ENCODE assay signal across 19 cellular contexts in genomic region chr19:3979289-3979673, GRCh38. TPM values are rescaled to one million over a fixed set of nuclear protein-coding genes. Genes with fewer than 3 reads are reported as not detected.
DNase-seq lines count a peak whose midpoint lies in the region; ATAC-seq, FAIRE-seq and TF ChIP-seq lines count a peak whose summit lies in the region.
"Had no signal": no experiment of that assay in that cellular context is flagged by ENCODE, and none has a peak within 500 bp of the region (broad histone marks: within the 10 kb centered on the region; RNA-seq: fewer than 3 reads in every experiment).

No MANE protein-coding gene starts in this region.

- no peak overlapping the region for H3K4me2 ChIP-seq in H1 (ENCODE audit: insufficient read depth in 1 of 2, low read depth in 2 of 2, low read length in 2 of 2)

- H3K14ac ChIP-seq in H1 (ENCODE audit: insufficient read length): no peak overlapping the region

- H4K5ac ChIP-seq in H1 (ENCODE audit: insufficient read length, low read depth, low read length): no peak overlapping the region

- no peak; a peak in 1 of 3 replicates for TF ChIP-seq POLR2A in H1 (IDR thresholded peaks at IDR 0.05; ENCODE audit: control extremely low read depth in 1 of 2, low read depth in 2 of 2, low read length in 2 of 2)

- TF ChIP-seq RAD21 in H1 (IDR thresholded peaks at IDR 0.05 in 1 of 2, conservative IDR thresholded peaks at IDR 0.05 in 1 of 2; ENCODE audit: low read depth in 2 of 2, low read length in 2 of 2): no peak

- no peak for FAIRE-seq in H1 (lab: Jason Lieb, UNC)
- no peak for FAIRE-seq in small intestine (lab: Jason Lieb, UNC)

- no peak overlapping the region for H3K27ac ChIP-seq in H1 (ENCODE audit: low read depth, low read length)
- no peak overlapping the region for H3K27ac ChIP-seq in small intestine (ENCODE audit: low read depth in 1 of 2, low read length in 1 of 2)

- H3K4me3 ChIP-seq in H1 (ENCODE audit: extremely low read depth in 1 of 4, insufficient read depth in 2 of 4, low read depth in 3 of 4, low read length in 4 of 4): no peak overlapping the region
- no peak overlapping the region for H3K4me3 ChIP-seq in small intestine (ENCODE audit: low read depth in 1 of 2, low read length in 2 of 2)

- WGBS in H1 (ENCODE audit: extremely low coverage in 1 of 2, insufficient coverage in 1 of 2, insufficient read length in 1 of 2, insufficient replicate concordance in 2 of 2, low coverage in 1 of 2, low lambda C conversion rate in 2 of 2, missing lambda C conversion rate in 1 of 2), 2 experiments: 94% methylated on average over 17 of the region's 18 CpGs; no CpG with 5 or more reads in 1 of the 2 experiments
- 94 to 96% (median 94%) methylated on average over 18 of the region's 18 CpGs for WGBS in small intestine, 3 donors

- no peaks in the 10 kb centered on the region for H3K27me3 Mint-ChIP-seq in activated B cell treated with CpG ODN at 0.5 μM for 24 hours
- H3K27me3 Mint-ChIP-seq: dendritic cell treated with granulocyte-macrophage colony-stimulating factor and Interleukin-4, amounts not matched to agents 40 ng/mL and 50 ng/mL, for 4 days had no signal

- peak overlapping the region; percentile 35 for H3K27ac Mint-ChIP-seq in activated B cell treated with CpG ODN at 0.5 μM for 24 hours
- H3K27ac Mint-ChIP-seq in stimulated activated effector memory CD8-positive, alpha-beta T cell treated with anti-CD3 and anti-CD28 coated beads, Interleukin-12 subunit alpha, Interleukin-12 subunit beta, amount 100 ng/mL, for 72 hours: peak overlapping the region; percentile 99
- H3K27ac Mint-ChIP-seq: dendritic cell treated with granulocyte-macrophage colony-stimulating factor and Interleukin-4, amounts not matched to agents 40 ng/mL and 50 ng/mL, for 4 days had no signal

- H2BK15ac ChIP-seq in H1 (ENCODE audit: low read length): no peak overlapping the region

- ATAC-seq in activated B cell treated with CpG ODN at 0.5 μM for 24 hours (ENCODE audit: low read depth): no peak
- no peak for ATAC-seq in stimulated activated effector memory CD8-positive, alpha-beta T cell treated with anti-CD3 and anti-CD28 coated beads, Interleukin-12 subunit alpha, Interleukin-12 subunit beta, amount 100 ng/mL, for 72 hours
- no peak for ATAC-seq in GM21717 (IDR thresholded peaks at IDR 0.05; ENCODE audit: unreplicated experiment)
- ATAC-seq: left colon had no signal

- H3K27me3 ChIP-seq in H1 (replicated peaks in 1 of 4; ENCODE audit: control insufficient read depth in 3 of 4, extremely low read depth in 1 of 4, insufficient read depth in 3 of 4, low read length in 3 of 4) (no peaks in the 10 kb centered on the region), small intestine (ENCODE audit: control insufficient read depth in 2 of 2, insufficient read depth in 2 of 2, low read length in 2 of 2) (no peaks in the 10 kb centered on the region)

- H3K36me3 Mint-ChIP-seq in activated B cell treated with CpG ODN at 0.5 μM for 24 hours (ENCODE audit: low read depth): peaks cover 89% of the 10 kb centered on the region
- peaks cover 97% of the 10 kb centered on the region for H3K36me3 Mint-ChIP-seq in stimulated activated effector memory CD8-positive, alpha-beta T cell treated with anti-CD3 and anti-CD28 coated beads, Interleukin-12 subunit alpha, Interleukin-12 subunit beta, amount 100 ng/mL, for 72 hours

- H2AK5ac ChIP-seq in H1 (ENCODE audit: low read depth, low read length): no peak overlapping the region

- H3K4me3 Mint-ChIP-seq in activated B cell treated with CpG ODN at 0.5 μM for 24 hours: no peak overlapping the region
- no peak overlapping the region for H3K4me3 Mint-ChIP-seq in stimulated activated effector memory CD8-positive, alpha-beta T cell treated with anti-CD3 and anti-CD28 coated beads, Interleukin-12 subunit alpha, Interleukin-12 subunit beta, amount 100 ng/mL, for 72 hours
- H3K4me3 Mint-ChIP-seq: dendritic cell treated with granulocyte-macrophage colony-stimulating factor and Interleukin-4, amounts not matched to agents 40 ng/mL and 50 ng/mL, for 4 days had no signal

- H3K18ac ChIP-seq in H1 (ENCODE audit: extremely low read depth, low read length): no peak overlapping the region

- intact Hi-C loops in activated B cell treated with CpG ODN at 0.5 μM for 24 hours (cut with micrococcal nuclease): no loop called here

- H3K4me1 ChIP-seq in H1 (replicated peaks in 1 of 4; ENCODE audit: control insufficient read depth in 3 of 4, insufficient read depth in 4 of 4, low read length in 3 of 4): peaks cover 0 to 13% (median 8%) of the 10 kb centered on the region in 4 experiments; a peak in 6 of 7 replicates
- no peaks in the 10 kb centered on the region for H3K4me1 ChIP-seq in small intestine (ENCODE audit: control insufficient read depth in 2 of 2, insufficient read depth in 1 of 2, low read depth in 1 of 2, low read length in 1 of 2)

- no peak overlapping the region for H2BK20ac ChIP-seq in H1 (ENCODE audit: low read length)

- peaks cover 5% of the 10 kb centered on the region for H3K23me2 ChIP-seq in H1 (ENCODE audit: low read depth, low read length)

- DNase-seq in activated T-cell treated with anti-CD3 and anti-CD28 coated beads, Interleukin-2, amount 50 U/mL, for 1 hour: peak; percentile 24
- DNase-seq in activated T-cell treated with anti-CD3 and anti-CD28 coated beads for 4 hours (no peak), activated B cell treated with CpG ODN at 0.5 μM for 24 hours (no peak), H1 (ENCODE audit: low read depth in 1 of 2, low spot score in 2 of 2) (peak in 1 of 2 experiments; percentile 49), NCI-H226 (no peak), small intestine (no peak)
- peak in 1 of 2 donors; percentile 48 for DNase-seq in stimulated activated effector memory CD8-positive, alpha-beta T cell treated with anti-CD3 and anti-CD28 coated beads, Interleukin-12 subunit alpha, Interleukin-12 subunit beta, amount 100 ng/mL, for 72 hours (ENCODE audit: low spot score in 2 of 2)
- DNase-seq: activated CD4-positive, CD25-positive, alpha-beta regulatory T cell; hippocampal formation; left colon; NCI-H187 treated with DMSO at 0.1 percent for 48 hours; NCI-H524 treated with DMSO at 0.1 percent for 48 hours; retina; stimulated activated CD4-positive, alpha-beta T cell treated with anti-CD3 and anti-CD28 coated beads, Interleukin-2, amount 100 ng/mL, for 48 hours; SW 1271 had no signal

- H3K4ac ChIP-seq in H1 (replicated peaks; ENCODE audit: insufficient read length, low read depth, low read length): no peak overlapping the region

- no peak overlapping the region for H3K56ac ChIP-seq in H1 (replicated peaks; ENCODE audit: insufficient read length, low read depth, low read length)

- no peaks in the 10 kb centered on the region for H3K9me3 Mint-ChIP-seq in activated B cell treated with CpG ODN at 0.5 μM for 24 hours
- H3K9me3 Mint-ChIP-seq in stimulated activated effector memory CD8-positive, alpha-beta T cell treated with anti-CD3 and anti-CD28 coated beads, Interleukin-12 subunit alpha, Interleukin-12 subunit beta, amount 100 ng/mL, for 72 hours: no peaks in the 10 kb centered on the region
- H3K9me3 Mint-ChIP-seq: dendritic cell treated with granulocyte-macrophage colony-stimulating factor and Interleukin-4, amounts not matched to agents 40 ng/mL and 50 ng/mL, for 4 days had no signal

- no peak overlapping the region for H2BK5ac ChIP-seq in H1 (ENCODE audit: low read depth, low read length)

- H3K9ac ChIP-seq in H1 (replicated peaks in 1 of 4; ENCODE audit: extremely low read depth in 1 of 4, low read depth in 3 of 4, low read length in 3 of 4): 0 out of 7 replicates have a peak overlapping the region, but pooled peaks of 1 of the 4 experiments have one; percentile 16

- peaks cover 81 to 82% of the 10 kb centered on the region in 2 experiments for H4K20me1 ChIP-seq in H1 (replicated peaks in 1 of 2; ENCODE audit: control insufficient read depth in 1 of 2, insufficient read depth in 2 of 2, low read length in 2 of 2)

- no peak overlapping the region for H3K23ac ChIP-seq in H1 (ENCODE audit: insufficient read length)

- H2BK12ac ChIP-seq in H1 (ENCODE audit: low read depth, low read length): no peak overlapping the region

- H3K9me3 ChIP-seq in H1 (ENCODE audit: insufficient read depth in 2 of 2, low read depth in 1 of 2, low read length in 1 of 2) (no peaks in the 10 kb centered on the region), small intestine (ENCODE audit: control insufficient read depth, low read depth) (no peaks in the 10 kb centered on the region)

- peaks cover 30% of the 10 kb centered on the region for H3K4me1 Mint-ChIP-seq in activated B cell treated with CpG ODN at 0.5 μM for 24 hours
- peaks cover 54% of the 10 kb centered on the region for H3K4me1 Mint-ChIP-seq in stimulated activated effector memory CD8-positive, alpha-beta T cell treated with anti-CD3 and anti-CD28 coated beads, Interleukin-12 subunit alpha, Interleukin-12 subunit beta, amount 100 ng/mL, for 72 hours

- H2AFZ ChIP-seq in H1 (ENCODE audit: low read length): no peak overlapping the region

- H3K79me1 ChIP-seq in H1 (ENCODE audit: low read depth, low read length): peaks cover 20% of the 10 kb centered on the region

- H3K79me2 ChIP-seq in H1 (ENCODE audit: control insufficient read depth in 1 of 2, insufficient read depth in 2 of 2, low read length in 2 of 2): peaks cover 10 to 58% of the 10 kb centered on the region in 2 experiments

- peaks cover 81 to 94% (median 91%) of the 10 kb centered on the region in 4 experiments for H3K36me3 ChIP-seq in H1 (ENCODE audit: control insufficient read depth in 2 of 4, insufficient read depth in 4 of 4, low read length in 3 of 4)
- H3K36me3 ChIP-seq in small intestine (ENCODE audit: control insufficient read depth in 2 of 2, insufficient read depth in 2 of 2, low read length in 2 of 2): peaks cover 61 to 70% of the 10 kb centered on the region in 2 donors

- CTCF ChIA-PET in activated B cell treated with CpG ODN at 0.5 μM for 24 hours (lab: Charles Lee): no interaction called here
- CTCF ChIA-PET in H1 (lab: Charles Lee; ENCODE audit: partially characterized antibody): interaction anchor here (0.7 to 2.1 kb wide), 3 partner anchors 9 to 419 kb away, joined by 3 to 6 read pairs (median 3); no protein-coding TSS in a partner anchor

- TF ChIP-seq CTCF in activated B cell treated with CpG ODN at 0.5 μM for 24 hours (IDR thresholded peaks at IDR 0.05) (no peak), H1 (IDR thresholded peaks at IDR 0.05; ENCODE audit: control extremely low read depth in 1 of 3, insufficient read depth in 1 of 3, low read depth in 1 of 3, low read length in 3 of 3) (no peak)

- no peak overlapping the region for H2BK120ac ChIP-seq in H1 (replicated peaks; ENCODE audit: low read depth, low read length)

- no peak for TF ChIP-seq EP300 in H1 (IDR thresholded peaks at IDR 0.05; ENCODE audit: borderline replicate concordance in 1 of 2, low read depth in 2 of 2, low read length in 2 of 2)

- no peak overlapping the region for H4K91ac ChIP-seq in H1 (replicated peaks; ENCODE audit: insufficient read length, low read length)

- POLR2A ChIA-PET in activated B cell treated with CpG ODN at 0.5 μM for 24 hours (lab: Charles Lee) (interaction anchor here (0.6 to 4.7 kb wide), 4 partner anchors 8 to 217 kb away, joined by 3 to 33 read pairs (median 4); partner anchors contain the start of genes DAPK3, MRPL54 and ZBTB7A), H1 (lab: Charles Lee; ENCODE audit: partially characterized antibody) (interaction anchor here (0.6 to 12.0 kb wide), 10 partner anchors 10 to 288 kb away, joined by 3 to 870 read pairs (median 3); partner anchors contain the start of genes DAPK3, NMRK2 and PIAS4)

- H4K8ac ChIP-seq in H1 (ENCODE audit: extremely low read depth, insufficient read depth, low read length): peak overlapping the region; percentile 45; the same call in 1 of the 2 replicates

RNA-seq across cellular contexts. Expression of gene EEF2, which starts 6.0 kb away (rescaled TPM):
- total RNA-seq in activated B cell treated with CpG ODN at 0.5 μM for 24 hours: 2,958 and 3,229 TPM in 2 replicates
- total RNA-seq in H1 (2021; fragmentation: NEBNext Ultra II Directional; extraction: Animal tissue kit (Norgen Biotek cat#: 25700)): 3,380 and 3,443 TPM in 2 replicates
- polyA plus RNA-seq in H1 (2011; rRNA removed): 1,554 and 2,482 TPM in 2 replicates
- polyA plus RNA-seq in H1 (2011; cell fraction: cytosol; rRNA removed): 2,432 TPM
- 2,476 TPM for polyA plus RNA-seq in H1 (2011; cell fraction: nucleus; rRNA removed)
- polyA plus RNA-seq in H1 (2012, experiment 1 of 2): 3,535 to 4,309 TPM (median 3,652 TPM) in 4 replicates
- polyA plus RNA-seq in H1 (2012, experiment 2 of 2): 3,970 TPM
- 1,821 TPM for polyA plus RNA-seq in H1 (2013, experiment 1 of 2)
- 1,896 TPM for polyA plus RNA-seq in H1 (2013, experiment 2 of 2)
- polyA minus RNA-seq in H1 (2011; rRNA and poly(A)+ RNA removed): 1,497 and 1,567 TPM in 2 replicates
- 2,226 TPM for polyA minus RNA-seq in H1 (2011; cell fraction: cytosol; rRNA and poly(A)+ RNA removed)
- 1,168 TPM for polyA minus RNA-seq in H1 (2011; cell fraction: nucleus; rRNA and poly(A)+ RNA removed)
- 1,000 to 10,000 TPM in 2 of 3 donors, 100 to 1,000 TPM in 1; 962 to 2,089 (median 1,343) TPM for polyA plus RNA-seq in small intestine

RNA-seq across cellular contexts. Expression of gene DAPK3, which starts 8.4 kb away (rescaled TPM):
- 37.5 and 42.2 TPM in 2 replicates for total RNA-seq in activated B cell treated with CpG ODN at 0.5 μM for 24 hours
- 78.1 and 80.8 TPM in 2 replicates for total RNA-seq in H1 (2021; fragmentation: NEBNext Ultra II Directional; extraction: Animal tissue kit (Norgen Biotek cat#: 25700))
- 53.2 and 76.8 TPM in 2 replicates for polyA plus RNA-seq in H1 (2011; rRNA removed)
- polyA plus RNA-seq in H1 (2011; cell fraction: cytosol; rRNA removed): 70.8 TPM
- 106 TPM for polyA plus RNA-seq in H1 (2011; cell fraction: nucleus; rRNA removed)
- 67.8 to 88.3 TPM (median 85.3 TPM) in 4 replicates for polyA plus RNA-seq in H1 (2012, experiment 1 of 2)
- polyA plus RNA-seq in H1 (2012, experiment 2 of 2): 51.5 TPM
- polyA plus RNA-seq in H1 (2013, experiment 1 of 2): 41.4 TPM
- polyA plus RNA-seq in H1 (2013, experiment 2 of 2): 42.2 TPM
- polyA minus RNA-seq in H1 (2011; rRNA and poly(A)+ RNA removed): 29.4 and 48.1 TPM in 2 replicates
- polyA minus RNA-seq in H1 (2011; cell fraction: cytosol; rRNA and poly(A)+ RNA removed): 45.4 TPM
- 29.7 TPM for polyA minus RNA-seq in H1 (2011; cell fraction: nucleus; rRNA and poly(A)+ RNA removed)
- polyA plus RNA-seq in small intestine: 10 to 100 TPM; 56.3 to 72.4 (median 64.6) TPM

RNA-seq across cellular contexts. Expression of gene PIAS4, which starts 28.3 kb away (rescaled TPM):
- total RNA-seq in activated B cell treated with CpG ODN at 0.5 μM for 24 hours: 36.4 and 37.2 TPM in 2 replicates
- 41.4 and 51.4 TPM in 2 replicates for total RNA-seq in H1 (2021; fragmentation: NEBNext Ultra II Directional; extraction: Animal tissue kit (Norgen Biotek cat#: 25700))
- polyA plus RNA-seq in H1 (2011; rRNA removed) (30.2 and 50.9 TPM in 2 replicates), small intestine (10 to 100 TPM; 10.8 to 14.8 (median 11.4) TPM)
- polyA plus RNA-seq in H1 (2011; cell fraction: cytosol; rRNA removed): 20.8 TPM
- 63.1 TPM for polyA plus RNA-seq in H1 (2011; cell fraction: nucleus; rRNA removed)
- polyA plus RNA-seq in H1 (2012, experiment 1 of 2): 38.4 to 43.8 TPM (median 41.8 TPM) in 4 replicates
- 41.0 TPM for polyA plus RNA-seq in H1 (2012, experiment 2 of 2)
- 50.9 TPM for polyA plus RNA-seq in H1 (2013, experiment 1 of 2)
- 51.6 TPM for polyA plus RNA-seq in H1 (2013, experiment 2 of 2)
- polyA minus RNA-seq in H1 (2011; rRNA and poly(A)+ RNA removed): 15.1 and 22.0 TPM in 2 replicates
- 18.9 TPM for polyA minus RNA-seq in H1 (2011; cell fraction: cytosol; rRNA and poly(A)+ RNA removed)
- polyA minus RNA-seq in H1 (2011; cell fraction: nucleus; rRNA and poly(A)+ RNA removed): 25.7 TPM

RNA-seq across cellular contexts. Expression of gene NMRK2, which starts 46.4 kb away (rescaled TPM):
- total RNA-seq in activated B cell treated with CpG ODN at 0.5 μM for 24 hours: not detected in 2 replicates
- total RNA-seq in H1 (2021; fragmentation: NEBNext Ultra II Directional; extraction: Animal tissue kit (Norgen Biotek cat#: 25700)): 86.2 and 87.4 TPM in 2 replicates
- polyA plus RNA-seq in H1 (2011; rRNA removed): 206 and 227 TPM in 2 replicates
- 162 TPM for polyA plus RNA-seq in H1 (2011; cell fraction: cytosol; rRNA removed)
- polyA plus RNA-seq in H1 (2011; cell fraction: nucleus; rRNA removed): 147 TPM
- polyA plus RNA-seq in H1 (2012, experiment 1 of 2): 91.2 to 153 TPM (median 146 TPM) in 4 replicates
- 175 TPM for polyA plus RNA-seq in H1 (2012, experiment 2 of 2)
- 74.9 TPM for polyA plus RNA-seq in H1 (2013, experiment 1 of 2)
- polyA plus RNA-seq in H1 (2013, experiment 2 of 2): 74.3 TPM
- 24.2 and 37.1 TPM in 2 replicates for polyA minus RNA-seq in H1 (2011; rRNA and poly(A)+ RNA removed)
- polyA minus RNA-seq in H1 (2011; cell fraction: cytosol; rRNA and poly(A)+ RNA removed): 54.2 TPM
- 39.7 TPM for polyA minus RNA-seq in H1 (2011; cell fraction: nucleus; rRNA and poly(A)+ RNA removed)
- 1 to 10 TPM in 2 of 3 donors, under 1 TPM in 1; 0.43 to 6.8 (median 2.2) TPM for polyA plus RNA-seq in small intestine
- total RNA-seq: left colon, LHCN-M2 had no signal
- polyA plus RNA-seq: AG04450 had no signal
